Comparison of ENCODE assay signal across 10 cellular contexts in the genomic region with DNA sequence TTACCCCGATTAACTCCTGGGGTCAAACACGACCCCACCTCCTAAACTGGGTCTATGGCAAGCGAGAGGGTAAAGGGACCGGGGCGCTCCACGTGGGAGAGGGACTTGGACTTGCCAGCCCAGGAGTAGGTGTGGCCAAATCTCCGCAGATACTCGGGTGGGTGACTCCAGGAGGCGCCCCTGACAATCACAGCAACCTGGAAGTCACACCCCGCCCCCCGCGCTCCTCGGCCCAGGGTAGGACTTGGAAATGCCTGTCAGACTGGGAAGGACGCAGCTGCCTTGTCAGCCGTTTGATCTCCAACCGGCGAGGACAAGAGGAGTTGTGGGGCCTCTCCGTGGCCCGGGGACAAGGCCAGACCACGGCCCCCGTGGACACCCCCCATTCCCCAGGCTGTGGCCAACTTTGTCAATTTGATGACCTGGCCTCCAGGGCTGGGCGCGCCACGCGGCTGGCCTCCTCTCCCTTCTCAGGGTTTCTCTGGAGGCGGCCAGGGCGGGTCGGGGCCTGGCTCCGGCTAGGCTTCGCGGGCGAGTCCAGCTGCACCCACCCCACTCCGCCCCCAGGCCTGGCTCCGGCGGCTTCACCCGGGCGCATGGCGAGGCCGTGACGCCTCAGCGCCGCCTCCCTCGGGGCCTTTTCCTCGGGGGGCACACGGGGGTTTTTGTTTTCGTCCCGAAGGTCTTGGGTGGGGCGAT. TPM values are rescaled to one million over a fixed set of nuclear protein-coding genes. Genes with fewer than 3 reads are reported as not detected.
DNase-seq lines count a peak whose midpoint lies in the region; ATAC-seq and TF ChIP-seq lines count a peak whose summit lies in the region.
"Had no signal": no experiment of that assay in that cellular context is flagged by ENCODE, and none has a peak within 500 bp of the region (broad histone marks: within the 10 kb centered on the region; RNA-seq: fewer than 3 reads in every experiment).

No MANE protein-coding gene starts in this region.

- CTCF ChIA-PET in activated CD8-positive, alpha-beta T cell treated with anti-CD3 and anti-CD28 coated beads for 36 hours (lab: Charles Lee), result interaction anchor here (1.4 to 1.5 kb wide), 5 partner anchors 11 to 1295 kb away, joined by 3 to 8 read pairs (median 4); no protein-coding TSS in a partner anchor

- no peak overlapping the region for H3K9ac ChIP-seq in iPS-15b (ENCODE audit: low read depth, low read length)

- POLR2A ChIA-PET in activated CD8-positive, alpha-beta T cell treated with anti-CD3 and anti-CD28 coated beads for 36 hours (lab: Charles Lee), result interaction anchor here (0.9 to 15.9 kb wide), 13 partner anchors 12 to 1131 kb away, joined by 3 to 496 read pairs (median 5); no protein-coding TSS in a partner anchor

- no peaks in the 10 kb centered on the region for H3K27me3 ChIP-seq in right cardiac atrium (ENCODE audit: control insufficient read depth, insufficient read depth)
- H3K27me3 ChIP-seq in heart right ventricle, result peaks cover 32 to 100% (median 80%) of the 10 kb centered on the region in 7 donors
- H3K27me3 ChIP-seq in iPS-15b (ENCODE audit: control insufficient read depth, insufficient read depth, low read length), result peaks cover 37% of the 10 kb centered on the region
- H3K27me3 ChIP-seq: ovary had no signal

- H3K4me1 ChIP-seq in right cardiac atrium (ENCODE audit: control insufficient read depth, insufficient read depth, low read length) (no peaks in the 10 kb centered on the region), heart right ventricle (peaks cover 4 to 52% (median 38%) of the 10 kb centered on the region in 9 donors), iPS-15b (ENCODE audit: control insufficient read depth, insufficient read depth, low read length) (peaks cover 15% of the 10 kb centered on the region)

- 1% methylated on average over 48 of the region's 48 CpGs for WGBS in right cardiac atrium
- WGBS in heart right ventricle, 2 donors, result 1 to 2% methylated on average over 43 to 48 of the region's 48 CpGs

- DNase-seq in right cardiac atrium, result peak in 2 of 3 donors; percentile 31 to 56
- no peak for DNase-seq in heart right ventricle
- DNase-seq in activated CD8-positive, alpha-beta T cell treated with anti-CD3 and anti-CD28 coated beads for 36 hours, result peak; percentile 87
- peak; percentile 62 to 64 for DNase-seq in stimulated activated CD8-positive, alpha-beta memory T cell treated with anti-CD3 and anti-CD28 coated beads, Interleukin-2, amount 100 ng/mL, for 48 hours (ENCODE audit: low read depth in 2 of 2)
- no peak for DNase-seq in caudate nucleus (lab: John Stamatoyannopoulos, UW)
- DNase-seq: activated B cell treated with CpG ODN at 0.5 μM for 24 hours had no signal

- peaks cover 20% of the 10 kb centered on the region for H3K36me3 Mint-ChIP-seq in activated CD8-positive, alpha-beta T cell treated with anti-CD3 and anti-CD28 coated beads for 36 hours (ENCODE audit: low read depth)

- H3K27me3 Mint-ChIP-seq in activated CD8-positive, alpha-beta T cell treated with anti-CD3 and anti-CD28 coated beads for 36 hours, result peaks cover 2% of the 10 kb centered on the region

- H3K9me3 ChIP-seq in right cardiac atrium (ENCODE audit: control insufficient read depth, low read length) (no peaks in the 10 kb centered on the region), heart right ventricle (no peaks in the 10 kb centered on the region), iPS-15b (ENCODE audit: control insufficient read depth, insufficient read depth, low read length) (no peaks in the 10 kb centered on the region)
- H3K9me3 ChIP-seq: ovary had no signal

- peak overlapping the region; percentile 3 for H3K4me3 ChIP-seq in right cardiac atrium (ENCODE audit: low read length)
- peak overlapping the region in 5 of 10 donors; percentile 3 to 55 (median 41) for H3K4me3 ChIP-seq in heart right ventricle
- peak overlapping the region; percentile 72 for H3K4me3 ChIP-seq in iPS-15b (ENCODE audit: low read depth, low read length)
- H3K4me3 ChIP-seq: ovary had no signal

- H3K36me3 ChIP-seq in heart right ventricle (no peaks in the 10 kb centered on the region), iPS-15b (ENCODE audit: control insufficient read depth, insufficient read depth, low read length) (no peaks in the 10 kb centered on the region)
- H3K36me3 ChIP-seq: ovary had no signal

- peak overlapping the region; percentile 86 for H3K4me3 Mint-ChIP-seq in activated CD8-positive, alpha-beta T cell treated with anti-CD3 and anti-CD28 coated beads for 36 hours

- H3K9me3 Mint-ChIP-seq in activated CD8-positive, alpha-beta T cell treated with anti-CD3 and anti-CD28 coated beads for 36 hours, result no peaks in the 10 kb centered on the region
- H3K9me3 Mint-ChIP-seq: activated B cell treated with CpG ODN at 0.5 μM for 24 hours had no signal

- H3K4me1 Mint-ChIP-seq in activated CD8-positive, alpha-beta T cell treated with anti-CD3 and anti-CD28 coated beads for 36 hours (ENCODE audit: low read depth), result peaks cover 29% of the 10 kb centered on the region

- intact Hi-C loops in right cardiac atrium (cut with DNase I), result no loop called here
- intact Hi-C loops in heart right ventricle (cut with DNase I), result no loop called here
- intact Hi-C loops in activated CD8-positive, alpha-beta T cell treated with anti-CD3 and anti-CD28 coated beads for 36 hours (cut with micrococcal nuclease), result loop anchor here (5.0 kb wide), 1 partner anchor 1296 kb away; no protein-coding TSS in a partner anchor

- TF ChIP-seq CTCF in heart right ventricle (IDR thresholded peaks at IDR 0.05), result no peak
- TF ChIP-seq CTCF in activated CD8-positive, alpha-beta T cell treated with anti-CD3 and anti-CD28 coated beads for 36 hours (IDR thresholded peaks at IDR 0.05), result no peak

- H3K27ac Mint-ChIP-seq in activated CD8-positive, alpha-beta T cell treated with anti-CD3 and anti-CD28 coated beads for 36 hours, result peak overlapping the region; percentile 96
- H3K27ac Mint-ChIP-seq: activated B cell treated with CpG ODN at 0.5 μM for 24 hours had no signal

- ATAC-seq in right cardiac atrium (peak in 1 of 2 donors; percentile 20), heart right ventricle (no peak), HG03439 (IDR thresholded peaks at IDR 0.05; ENCODE audit: unreplicated experiment) (no peak), HG03442 (IDR thresholded peaks at IDR 0.05; ENCODE audit: unreplicated experiment) (no peak)
- ATAC-seq in activated CD8-positive, alpha-beta T cell treated with anti-CD3 and anti-CD28 coated beads for 36 hours, result peak; percentile 14

- H3K27ac ChIP-seq in right cardiac atrium (ENCODE audit: low read length) (no peak overlapping the region), heart right ventricle (peak overlapping the region in 1 of 10 donors; percentile 60), caudate nucleus (ENCODE audit: low read depth, low read length) (no peak overlapping the region)
- H3K27ac ChIP-seq: ovary had no signal

RNA-seq across cellular contexts. Expression of a gene that starts 1.2 kb away (rescaled TPM):
- total RNA-seq in right cardiac atrium, result under 1 TPM; 0.08 to 0.63 (median 0.23) TPM
- 0.05 TPM for polyA plus RNA-seq in right cardiac atrium
- 1 to 10 TPM in 1 of 10 donors, under 1 TPM in 8, not detected in 1; 0.05 to 1.9 (median 0.13) TPM for total RNA-seq in heart right ventricle
- under 1 TPM in 1 of 2 donors, not detected in 1; 0.03 TPM for polyA plus RNA-seq in heart right ventricle
- 10 to 100 TPM; 48.5 to 53.0 TPM for total RNA-seq in activated CD8-positive, alpha-beta T cell treated with anti-CD3 and anti-CD28 coated beads for 36 hours

Comparison
In these comparisons a context has a peak if more than half of its experiments do, and no peak if none do; other contexts are left out.
1. DNase-seq: peak in right cardiac atrium (2 of 3), activated CD8-positive, alpha-beta T cell treated with anti-CD3 and anti-CD28 coated beads for 36 hours (single experiment) and stimulated activated CD8-positive, alpha-beta memory T cell treated with anti-CD3 and anti-CD28 coated beads, Interleukin-2, amount 100 ng/mL, for 48 hours (2 of 2); none in heart right ventricle (0 of 2) and caudate nucleus (0 of 61).
2. RNA of a gene that starts 1.2 kb away (total RNA-seq): 48.5 to 53.0 TPM in activated CD8-positive, alpha-beta T cell treated with anti-CD3 and anti-CD28 coated beads for 36 hours; 0.08 to 0.63 TPM in right cardiac atrium and 0.05 to 1.9 TPM in heart right ventricle; every median in the first group is over 10 times any median in the second.